In the genomic region with DNA sequence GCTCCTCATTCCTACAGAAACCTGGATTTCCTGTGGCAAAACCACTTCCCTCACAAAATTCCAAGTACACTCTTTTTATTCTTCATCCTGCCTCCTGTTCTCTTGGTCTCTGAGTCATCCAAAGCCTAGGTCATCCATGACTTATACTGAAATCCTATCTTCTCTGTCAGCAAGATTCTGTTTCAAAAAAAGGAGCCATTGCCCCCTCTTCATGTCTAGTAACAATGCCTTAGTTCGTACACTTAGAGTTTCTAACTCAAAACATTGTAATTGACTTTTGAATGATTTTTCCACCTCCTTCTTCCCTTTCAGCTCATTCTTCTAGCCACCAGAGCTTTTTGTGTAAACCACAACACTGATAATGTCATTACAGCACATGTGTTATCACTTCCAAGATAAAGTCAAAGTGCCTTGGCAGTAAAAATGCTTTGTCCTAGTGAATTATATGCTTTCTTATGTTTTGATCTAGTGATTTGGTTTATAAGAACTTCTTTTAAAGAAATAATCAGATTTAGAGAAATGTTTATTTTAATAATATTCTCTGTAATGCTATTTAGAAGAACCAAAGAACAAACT, we compare ENCODE assay signal across 8 cellular contexts.
DNase-seq lines count a peak whose midpoint lies in the region; ATAC-seq and TF ChIP-seq lines count a peak whose summit lies in the region.
"Had no signal": no experiment of that assay in that cellular context is flagged by ENCODE, and none has a peak within 500 bp of the region (broad histone marks: within the 10 kb centered on the region; RNA-seq: fewer than 3 reads in every experiment).

No MANE protein-coding gene starts in this region.

- no peaks in the 10 kb centered on the region for H3K9me3 ChIP-seq in neuronal stem cell (replicated peaks in 1 of 2; ENCODE audit: control insufficient read depth in 2 of 2, insufficient read depth in 1 of 2, low read depth in 1 of 2, low read length in 2 of 2)
- H3K9me3 ChIP-seq: esophagus squamous epithelium had no signal

- no peak overlapping the region for H3K4ac ChIP-seq in neuronal stem cell (ENCODE audit: low read length)

- no peak for ATAC-seq in GM18858 (IDR thresholded peaks at IDR 0.05; ENCODE audit: unreplicated experiment)

- peaks cover 34% of the 10 kb centered on the region for H3K4me1 Mint-ChIP-seq in chondrocyte (ENCODE audit: low read depth)

- no peaks in the 10 kb centered on the region for H3K27me3 Mint-ChIP-seq in chondrocyte (ENCODE audit: low read depth)

- H3K36me3 Mint-ChIP-seq in chondrocyte (ENCODE audit: low read depth) = peaks cover 5% of the 10 kb centered on the region

- H3K79me1 ChIP-seq in neuronal stem cell (ENCODE audit: low read depth, low read length) = no peaks in the 10 kb centered on the region

- H3K18ac ChIP-seq in neuronal stem cell (ENCODE audit: low read length) = no peak overlapping the region

- H3K4me3 ChIP-seq in neuronal stem cell (ENCODE audit: low read length in 2 of 2) = no peak overlapping the region
- H3K4me3 ChIP-seq: esophagus squamous epithelium had no signal

- no peak overlapping the region for H3K27ac ChIP-seq in neuronal stem cell (replicated peaks; ENCODE audit: low read length)
- H3K27ac ChIP-seq: esophagus squamous epithelium had no signal

- H2AFZ ChIP-seq in neuronal stem cell (ENCODE audit: low read length) = peak overlapping the region; percentile 51

- H3K4me3 Mint-ChIP-seq in chondrocyte (ENCODE audit: unreplicated experiment) = peak overlapping the region; percentile 59

- H4K8ac ChIP-seq in neuronal stem cell (ENCODE audit: low read depth, low read length) = no peak overlapping the region

- no peak overlapping the region for H4K91ac ChIP-seq in neuronal stem cell (ENCODE audit: low read depth, low read length, poor library complexity)

- H3K14ac ChIP-seq in neuronal stem cell (ENCODE audit: low read length) = no peak overlapping the region

- no peak overlapping the region for H2BK15ac ChIP-seq in neuronal stem cell (ENCODE audit: low read length)

- no peaks in the 10 kb centered on the region for H3K9me3 Mint-ChIP-seq in chondrocyte (ENCODE audit: low read depth)

- H3K4me1 ChIP-seq in neuronal stem cell (ENCODE audit: control insufficient read depth in 2 of 2, insufficient read depth in 1 of 2, low read depth in 1 of 2, low read length in 2 of 2) = peaks cover 4 to 5% of the 10 kb centered on the region in 2 donors
- H3K4me1 ChIP-seq: esophagus squamous epithelium had no signal

- H3K9ac ChIP-seq in neuronal stem cell (ENCODE audit: low read depth, low read length, poor library complexity) = no peak overlapping the region

- no peak overlapping the region for H3K4me2 ChIP-seq in neuronal stem cell (ENCODE audit: insufficient read depth, low read length, poor library complexity, severe bottlenecking)

- no peak overlapping the region for H3K23ac ChIP-seq in neuronal stem cell (ENCODE audit: low read depth, low read length, poor library complexity)

- H2BK12ac ChIP-seq in neuronal stem cell (ENCODE audit: low read length) = no peak overlapping the region

- no CpG with 5 or more reads among the region's 1 CpG for WGBS in neuronal stem cell (ENCODE audit: extremely low coverage in 2 of 2, insufficient read length in 2 of 2, insufficient replicate concordance in 1 of 2), 2 donors

- H3K27me3 ChIP-seq in neuronal stem cell (ENCODE audit: control insufficient read depth in 3 of 3, insufficient read depth in 3 of 3, low read depth in 1 of 3, low read length in 3 of 3) = no peaks in the 10 kb centered on the region
- H3K27me3 ChIP-seq: esophagus squamous epithelium had no signal

- DNase-seq in GM04504 (ENCODE audit: low read depth) (peak; percentile 29), MV-4-11 (lab: John Stamatoyannopoulos, UW) (peak; percentile 38), chondrocyte (ENCODE audit: low spot score) (no peak), neuronal stem cell (ENCODE audit: low spot score) (no peak), NCI-H748 treated with DMSO at 0.1 percent for 48 hours (lab: John Stamatoyannopoulos, UW) (no peak)
- no peak for DNase-seq in stimulated activated CD4-positive, alpha-beta T cell treated with anti-CD3 and anti-CD28 coated beads, Interleukin-1b, Interleukin-23, amount 100 ng/mL, for 48 hours
- DNase-seq: esophagus squamous epithelium had no signal

- no peak overlapping the region for H2BK120ac ChIP-seq in neuronal stem cell (ENCODE audit: low read depth, low read length)

- no peak overlapping the region for H2AK5ac ChIP-seq in neuronal stem cell (ENCODE audit: low read depth, low read length)

- H3K36me3 ChIP-seq in neuronal stem cell (replicated peaks in 1 of 2; ENCODE audit: control insufficient read depth in 2 of 2, insufficient read depth in 2 of 2, low read length in 2 of 2) = no peaks in the 10 kb centered on the region
- H3K36me3 ChIP-seq: esophagus squamous epithelium had no signal

- H2BK5ac ChIP-seq in neuronal stem cell (ENCODE audit: low read length) = no peak overlapping the region

- H3K27ac Mint-ChIP-seq in chondrocyte (ENCODE audit: unreplicated experiment) = peak overlapping the region; percentile 97

- TF ChIP-seq CTCF in chondrocyte (IDR thresholded peaks at IDR 0.05) = no peak

Comparison
In these comparisons a context has a peak if more than half of its experiments do, and no peak if none do; other contexts are left out.
1. DNase-seq: peak in GM04504 (single experiment) and MV-4-11 (single experiment); none in chondrocyte (single experiment), neuronal stem cell (single experiment), stimulated activated CD4-positive, alpha-beta T cell treated with anti-CD3 and anti-CD28 coated beads, Interleukin-1b, Interleukin-23, amount 100 ng/mL, for 48 hours (single experiment) and NCI-H748 treated with DMSO at 0.1 percent for 48 hours (single experiment).